8 cellular contexts compared by ENCODE assay signal in the genomic region with DNA sequence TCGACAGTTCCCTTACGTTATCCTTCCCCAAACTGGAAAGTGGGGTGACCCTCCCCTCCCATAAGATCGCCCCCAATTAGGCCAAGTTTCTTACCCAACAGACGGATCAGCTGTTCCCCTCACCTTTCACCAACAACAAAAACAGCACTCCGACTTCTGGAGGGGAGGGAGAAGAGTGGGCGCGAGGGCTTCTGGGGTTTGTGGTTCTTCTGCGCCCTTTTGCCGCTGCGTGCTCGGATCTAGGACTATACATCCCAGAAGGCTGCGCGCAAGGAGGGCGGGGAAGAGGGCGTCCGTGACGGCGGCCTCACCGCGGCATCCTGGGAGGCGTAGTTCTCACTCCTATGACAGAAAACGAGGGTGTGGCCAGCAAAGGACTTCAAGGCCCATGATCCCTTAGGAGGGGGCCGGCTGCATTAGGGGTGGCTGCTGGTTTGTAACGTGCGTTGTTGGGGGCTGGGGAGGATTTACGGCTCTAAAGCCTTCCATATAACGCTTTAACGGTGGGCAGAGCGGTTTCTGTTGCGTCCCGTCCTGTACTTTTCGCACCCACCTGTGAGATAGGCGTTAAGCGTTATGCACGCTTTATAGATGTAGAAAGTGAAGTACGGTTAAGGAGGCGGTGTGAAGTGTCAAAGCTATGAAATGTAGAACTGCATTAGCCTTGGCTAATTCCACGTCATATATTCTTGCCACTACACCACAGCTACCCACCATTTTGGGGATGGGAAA. TPM values are rescaled to one million over a fixed set of nuclear protein-coding genes. Genes with fewer than 3 reads are reported as not detected.
A peak's percentile ranks its signal among the peaks of the same experiment; 100 is the strongest.
DNase-seq lines count a peak whose midpoint lies in the region; ATAC-seq and TF ChIP-seq lines count a peak whose summit lies in the region.

A gene with protein sequence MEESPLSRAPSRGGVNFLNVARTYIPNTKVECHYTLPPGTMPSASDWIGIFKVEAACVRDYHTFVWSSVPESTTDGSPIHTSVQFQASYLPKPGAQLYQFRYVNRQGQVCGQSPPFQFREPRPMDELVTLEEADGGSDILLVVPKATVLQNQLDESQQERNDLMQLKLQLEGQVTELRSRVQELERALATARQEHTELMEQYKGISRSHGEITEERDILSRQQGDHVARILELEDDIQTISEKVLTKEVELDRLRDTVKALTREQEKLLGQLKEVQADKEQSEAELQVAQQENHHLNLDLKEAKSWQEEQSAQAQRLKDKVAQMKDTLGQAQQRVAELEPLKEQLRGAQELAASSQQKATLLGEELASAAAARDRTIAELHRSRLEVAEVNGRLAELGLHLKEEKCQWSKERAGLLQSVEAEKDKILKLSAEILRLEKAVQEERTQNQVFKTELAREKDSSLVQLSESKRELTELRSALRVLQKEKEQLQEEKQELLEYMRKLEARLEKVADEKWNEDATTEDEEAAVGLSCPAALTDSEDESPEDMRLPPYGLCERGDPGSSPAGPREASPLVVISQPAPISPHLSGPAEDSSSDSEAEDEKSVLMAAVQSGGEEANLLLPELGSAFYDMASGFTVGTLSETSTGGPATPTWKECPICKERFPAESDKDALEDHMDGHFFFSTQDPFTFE (minus strand): TSS at position 143 of the 732 bp plus-strand sequence. CDS start 2,210 bp downstream, outside the sequence.

- POLR2A ChIA-PET in GM10248 (lab: Yijun Ruan, JAX) = no interaction called here

- peak within 1 kb of the TSS; percentile 98 for H3K4me3 Mint-ChIP-seq in activated naive CD8-positive, alpha-beta T cell

- ATAC-seq in HG02623 (IDR thresholded peaks at IDR 0.05; ENCODE audit: unreplicated experiment) = peak; percentile 99

- H3K9me3 Mint-ChIP-seq in activated naive CD8-positive, alpha-beta T cell (ENCODE audit: low read depth) = no peaks in the 10 kb centered on the region

- DNase-seq in GM10248 (ENCODE audit: extremely low spot score) (peak; percentile 97), NCI-H1105 (lab: John Stamatoyannopoulos, UW) (peak; percentile 92), SKM-1 treated with dmso at 0.1 percent for 144 hours (lab: John Stamatoyannopoulos, UW; ENCODE audit: unreplicated experiment) (peak; percentile 92), glomerular endothelial cell (ENCODE audit: extremely low read depth, low read depth, low spot score) (peak; percentile 80), occipital lobe (lab: John Stamatoyannopoulos, UW) (peak; percentile 99)

- no peaks in the 10 kb centered on the region for H3K27me3 Mint-ChIP-seq in activated naive CD8-positive, alpha-beta T cell

- peaks cover 21% of the 10 kb centered on the region for H3K4me1 Mint-ChIP-seq in activated naive CD8-positive, alpha-beta T cell (ENCODE audit: low read depth)

- peak within 1 kb of the TSS; percentile 95 for H3K27ac Mint-ChIP-seq in activated naive CD8-positive, alpha-beta T cell

- H3K36me3 Mint-ChIP-seq in activated naive CD8-positive, alpha-beta T cell = no peaks in the 10 kb centered on the region

- H3K27ac ChIP-seq in temporal lobe (ENCODE audit: low read depth, low read length) = peak within 1 kb of the TSS; percentile 65

- TF ChIP-seq CTCF in GM10248 (IDR thresholded peaks at IDR 0.05; ENCODE audit: control extremely low read depth, extremely low read depth, low read depth, missing control alignments) = no peak

- CTCF ChIA-PET in GM10248 (lab: Yijun Ruan, JAX) = interaction anchor here (0.8 to 19.1 kb wide), 12 partner anchors 8 to 184 kb away, joined by 3 to 460 read pairs (median 4); a partner anchor contains a TSS

RNA-seq across cellular contexts. Expression of the gene that starts here (rescaled TPM):
- total RNA-seq in glomerular endothelial cell = 53.5 and 70.5 TPM in 2 replicates
- 69.7 TPM for total RNA-seq in occipital lobe
- total RNA-seq in temporal lobe = 53.1 TPM

Comparison
In these comparisons a context has a peak if more than half of its experiments do, and no peak if none do; other contexts are left out.
1. Peak in every context shown above with its lines: DNase-seq, ATAC-seq and H3K27ac ChIP-seq.